Comparison of ENCODE assay signal across 1 cellular context in the genomic region with DNA sequence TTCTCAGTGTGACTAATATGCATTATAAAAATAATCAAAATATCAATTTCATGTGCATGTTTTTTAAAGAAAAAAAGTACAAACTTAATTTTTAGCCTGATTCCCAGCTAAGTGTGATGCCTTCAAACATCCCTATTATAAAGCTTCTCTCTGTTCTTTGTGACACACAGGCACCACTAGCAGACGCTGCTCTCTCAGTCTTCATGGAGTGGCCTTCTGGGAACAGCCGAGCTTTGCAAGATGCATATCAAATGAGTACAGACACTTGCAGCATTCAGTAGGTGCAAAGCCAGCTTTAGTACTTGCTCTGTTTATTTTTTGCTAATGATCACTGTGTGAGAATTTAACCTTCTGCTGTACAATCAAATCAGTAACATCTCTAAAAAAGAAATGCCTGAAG.
TF ChIP-seq lines count a peak whose summit lies in the region.

No MANE protein-coding gene starts in this region.

TF ChIP-seq in H1, 55 proteins besides CTCF, POLR2A, EP300 and RAD21 (continued from another document):
- TF ChIP-seq, protein P1, sequence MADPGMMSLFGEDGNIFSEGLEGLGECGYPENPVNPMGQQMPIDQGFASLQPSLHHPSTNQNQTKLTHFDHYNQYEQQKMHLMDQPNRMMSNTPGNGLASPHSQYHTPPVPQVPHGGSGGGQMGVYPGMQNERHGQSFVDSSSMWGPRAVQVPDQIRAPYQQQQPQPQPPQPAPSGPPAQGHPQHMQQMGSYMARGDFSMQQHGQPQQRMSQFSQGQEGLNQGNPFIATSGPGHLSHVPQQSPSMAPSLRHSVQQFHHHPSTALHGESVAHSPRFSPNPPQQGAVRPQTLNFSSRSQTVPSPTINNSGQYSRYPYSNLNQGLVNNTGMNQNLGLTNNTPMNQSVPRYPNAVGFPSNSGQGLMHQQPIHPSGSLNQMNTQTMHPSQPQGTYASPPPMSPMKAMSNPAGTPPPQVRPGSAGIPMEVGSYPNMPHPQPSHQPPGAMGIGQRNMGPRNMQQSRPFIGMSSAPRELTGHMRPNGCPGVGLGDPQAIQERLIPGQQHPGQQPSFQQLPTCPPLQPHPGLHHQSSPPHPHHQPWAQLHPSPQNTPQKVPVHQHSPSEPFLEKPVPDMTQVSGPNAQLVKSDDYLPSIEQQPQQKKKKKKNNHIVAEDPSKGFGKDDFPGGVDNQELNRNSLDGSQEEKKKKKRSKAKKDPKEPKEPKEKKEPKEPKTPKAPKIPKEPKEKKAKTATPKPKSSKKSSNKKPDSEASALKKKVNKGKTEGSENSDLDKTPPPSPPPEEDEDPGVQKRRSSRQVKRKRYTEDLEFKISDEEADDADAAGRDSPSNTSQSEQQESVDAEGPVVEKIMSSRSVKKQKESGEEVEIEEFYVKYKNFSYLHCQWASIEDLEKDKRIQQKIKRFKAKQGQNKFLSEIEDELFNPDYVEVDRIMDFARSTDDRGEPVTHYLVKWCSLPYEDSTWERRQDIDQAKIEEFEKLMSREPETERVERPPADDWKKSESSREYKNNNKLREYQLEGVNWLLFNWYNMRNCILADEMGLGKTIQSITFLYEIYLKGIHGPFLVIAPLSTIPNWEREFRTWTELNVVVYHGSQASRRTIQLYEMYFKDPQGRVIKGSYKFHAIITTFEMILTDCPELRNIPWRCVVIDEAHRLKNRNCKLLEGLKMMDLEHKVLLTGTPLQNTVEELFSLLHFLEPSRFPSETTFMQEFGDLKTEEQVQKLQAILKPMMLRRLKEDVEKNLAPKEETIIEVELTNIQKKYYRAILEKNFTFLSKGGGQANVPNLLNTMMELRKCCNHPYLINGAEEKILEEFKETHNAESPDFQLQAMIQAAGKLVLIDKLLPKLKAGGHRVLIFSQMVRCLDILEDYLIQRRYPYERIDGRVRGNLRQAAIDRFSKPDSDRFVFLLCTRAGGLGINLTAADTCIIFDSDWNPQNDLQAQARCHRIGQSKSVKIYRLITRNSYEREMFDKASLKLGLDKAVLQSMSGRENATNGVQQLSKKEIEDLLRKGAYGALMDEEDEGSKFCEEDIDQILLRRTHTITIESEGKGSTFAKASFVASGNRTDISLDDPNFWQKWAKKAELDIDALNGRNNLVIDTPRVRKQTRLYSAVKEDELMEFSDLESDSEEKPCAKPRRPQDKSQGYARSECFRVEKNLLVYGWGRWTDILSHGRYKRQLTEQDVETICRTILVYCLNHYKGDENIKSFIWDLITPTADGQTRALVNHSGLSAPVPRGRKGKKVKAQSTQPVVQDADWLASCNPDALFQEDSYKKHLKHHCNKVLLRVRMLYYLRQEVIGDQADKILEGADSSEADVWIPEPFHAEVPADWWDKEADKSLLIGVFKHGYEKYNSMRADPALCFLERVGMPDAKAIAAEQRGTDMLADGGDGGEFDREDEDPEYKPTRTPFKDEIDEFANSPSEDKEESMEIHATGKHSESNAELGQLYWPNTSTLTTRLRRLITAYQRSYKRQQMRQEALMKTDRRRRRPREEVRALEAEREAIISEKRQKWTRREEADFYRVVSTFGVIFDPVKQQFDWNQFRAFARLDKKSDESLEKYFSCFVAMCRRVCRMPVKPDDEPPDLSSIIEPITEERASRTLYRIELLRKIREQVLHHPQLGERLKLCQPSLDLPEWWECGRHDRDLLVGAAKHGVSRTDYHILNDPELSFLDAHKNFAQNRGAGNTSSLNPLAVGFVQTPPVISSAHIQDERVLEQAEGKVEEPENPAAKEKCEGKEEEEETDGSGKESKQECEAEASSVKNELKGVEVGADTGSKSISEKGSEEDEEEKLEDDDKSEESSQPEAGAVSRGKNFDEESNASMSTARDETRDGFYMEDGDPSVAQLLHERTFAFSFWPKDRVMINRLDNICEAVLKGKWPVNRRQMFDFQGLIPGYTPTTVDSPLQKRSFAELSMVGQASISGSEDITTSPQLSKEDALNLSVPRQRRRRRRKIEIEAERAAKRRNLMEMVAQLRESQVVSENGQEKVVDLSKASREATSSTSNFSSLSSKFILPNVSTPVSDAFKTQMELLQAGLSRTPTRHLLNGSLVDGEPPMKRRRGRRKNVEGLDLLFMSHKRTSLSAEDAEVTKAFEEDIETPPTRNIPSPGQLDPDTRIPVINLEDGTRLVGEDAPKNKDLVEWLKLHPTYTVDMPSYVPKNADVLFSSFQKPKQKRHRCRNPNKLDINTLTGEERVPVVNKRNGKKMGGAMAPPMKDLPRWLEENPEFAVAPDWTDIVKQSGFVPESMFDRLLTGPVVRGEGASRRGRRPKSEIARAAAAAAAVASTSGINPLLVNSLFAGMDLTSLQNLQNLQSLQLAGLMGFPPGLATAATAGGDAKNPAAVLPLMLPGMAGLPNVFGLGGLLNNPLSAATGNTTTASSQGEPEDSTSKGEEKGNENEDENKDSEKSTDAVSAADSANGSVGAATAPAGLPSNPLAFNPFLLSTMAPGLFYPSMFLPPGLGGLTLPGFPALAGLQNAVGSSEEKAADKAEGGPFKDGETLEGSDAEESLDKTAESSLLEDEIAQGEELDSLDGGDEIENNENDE (IDR thresholded peaks at IDR 0.05; ENCODE audit: insufficient replicate concordance, low read length) = no peak
- TF ChIP-seq SRF (IDR thresholded peaks at IDR 0.05; ENCODE audit: low read depth, low read length) = no peak
- no peak for TF ChIP-seq BACH1 (IDR thresholded peaks at IDR 0.05; ENCODE audit: low read length)
- no peak for TF ChIP-seq TCF12 (IDR thresholded peaks at IDR 0.05; ENCODE audit: low read depth, low read length)
- no peak for TF ChIP-seq NANOG (IDR thresholded peaks at IDR 0.05; ENCODE audit: insufficient read depth, low read depth, low read length, poor library complexity, severe bottlenecking)
- no peak for TF ChIP-seq CHD2 (IDR thresholded peaks at IDR 0.05; ENCODE audit: low read length)
- no peak for TF ChIP-seq TBP (IDR thresholded peaks at IDR 0.05; ENCODE audit: low read depth, low read length)
- no peak for TF ChIP-seq POLR2AphosphoS5 (IDR thresholded peaks at IDR 0.05; ENCODE audit: low read depth, low read length)
- no peak for TF ChIP-seq TAF1 (IDR thresholded peaks at IDR 0.05; ENCODE audit: low read depth, low read length)
- TF ChIP-seq, protein P2, sequence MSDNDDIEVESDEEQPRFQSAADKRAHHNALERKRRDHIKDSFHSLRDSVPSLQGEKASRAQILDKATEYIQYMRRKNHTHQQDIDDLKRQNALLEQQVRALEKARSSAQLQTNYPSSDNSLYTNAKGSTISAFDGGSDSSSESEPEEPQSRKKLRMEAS (IDR thresholded peaks at IDR 0.05) = no peak
- TF ChIP-seq RNF2 (IDR thresholded peaks at IDR 0.05; ENCODE audit: borderline replicate concordance, low read depth, low read length, missing control alignments, poor library complexity, severe bottlenecking) = no peak
- no peak for TF ChIP-seq SP2 (IDR thresholded peaks at IDR 0.05; ENCODE audit: low read length)
- TF ChIP-seq EZH2 (IDR thresholded peaks at IDR 0.05; ENCODE audit: low read depth, low read length, severe bottlenecking) = no peak
- TF ChIP-seq, protein P3, sequence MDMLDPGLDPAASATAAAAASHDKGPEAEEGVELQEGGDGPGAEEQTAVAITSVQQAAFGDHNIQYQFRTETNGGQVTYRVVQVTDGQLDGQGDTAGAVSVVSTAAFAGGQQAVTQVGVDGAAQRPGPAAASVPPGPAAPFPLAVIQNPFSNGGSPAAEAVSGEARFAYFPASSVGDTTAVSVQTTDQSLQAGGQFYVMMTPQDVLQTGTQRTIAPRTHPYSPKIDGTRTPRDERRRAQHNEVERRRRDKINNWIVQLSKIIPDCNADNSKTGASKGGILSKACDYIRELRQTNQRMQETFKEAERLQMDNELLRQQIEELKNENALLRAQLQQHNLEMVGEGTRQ (IDR thresholded peaks at IDR 0.05; ENCODE audit: low read length) = no peak
- TF ChIP-seq MAFK (IDR thresholded peaks at IDR 0.05; ENCODE audit: low read depth, low read length) = no peak
- TF ChIP-seq RBBP5 (IDR thresholded peaks at IDR 0.05; ENCODE audit: borderline replicate concordance, low read depth, low read length) = no peak
- no peak for TF ChIP-seq BRCA1 (IDR thresholded peaks at IDR 0.05; ENCODE audit: low read depth, low read length)
- TF ChIP-seq SIX5 (IDR thresholded peaks at IDR 0.05; ENCODE audit: low read depth, low read length) = no peak
TF ChIP-seq in H1: peak in this region for 0.
